Comparison of ENCODE assay signal across 22 cellular contexts in the genomic region with DNA sequence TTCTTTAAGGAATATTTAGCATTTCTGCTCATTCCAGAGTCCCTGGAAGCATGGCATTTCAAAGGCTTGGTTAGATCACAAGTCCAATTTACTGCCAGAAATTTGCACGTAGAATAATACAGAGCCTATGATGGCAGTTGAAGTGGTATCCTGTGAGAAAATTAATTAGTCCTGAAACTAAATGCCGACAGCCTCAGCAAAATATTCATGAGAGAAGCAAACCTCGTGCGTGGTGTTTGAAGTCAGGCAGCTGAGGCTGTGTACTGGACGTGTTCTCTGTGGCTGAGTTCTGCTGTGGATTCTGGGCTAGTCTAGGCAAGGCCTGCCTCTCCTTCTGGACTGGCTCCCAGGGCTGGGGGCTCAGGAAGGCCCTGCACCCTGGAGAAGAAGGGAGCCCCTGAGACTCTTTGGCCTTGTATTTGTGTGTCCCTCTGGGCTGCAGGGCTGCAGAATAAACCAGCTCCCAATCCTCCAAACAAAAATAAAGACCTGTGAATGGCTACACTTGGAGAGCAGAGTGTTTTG.
A peak's percentile ranks its signal among the peaks of the same experiment; 100 is the strongest.
DNase-seq lines count a peak whose midpoint lies in the region; ATAC-seq and TF ChIP-seq lines count a peak whose summit lies in the region.
"Had no signal": no experiment of that assay in that cellular context is flagged by ENCODE, and none has a peak within 500 bp of the region (broad histone marks: within the 10 kb centered on the region; RNA-seq: fewer than 3 reads in every experiment).

No MANE protein-coding gene starts in this region.

- H3K36me3 ChIP-seq in KOPT-K1 (ENCODE audit: insufficient read depth, low read length) (peaks cover 10% of the 10 kb centered on the region; the same call in 1 of the 2 replicates), esophagus (ENCODE audit: control insufficient read depth in 2 of 2, insufficient read depth in 2 of 2, low read length in 1 of 2) (no peaks in the 10 kb centered on the region), H7 (replicated peaks; ENCODE audit: control insufficient read depth, insufficient read depth, low read length) (no peaks in the 10 kb centered on the region)
- H3K36me3 ChIP-seq: BE2C had no signal

- H3K27me3 ChIP-seq in esophagus (ENCODE audit: control insufficient read depth in 1 of 2, insufficient read depth in 2 of 2, low read length in 2 of 2) (no peaks in the 10 kb centered on the region), H7 (ENCODE audit: control insufficient read depth, insufficient read depth, low read length) (no peaks in the 10 kb centered on the region)
- H3K27me3 ChIP-seq: BE2C, body of pancreas, foreskin keratinocyte had no signal

- H3K27me3 Mint-ChIP-seq in activated T-cell treated with anti-CD3 and anti-CD28 coated beads, Interleukin-2, amount 50 U/mL, for 72 hours (ENCODE audit: low read depth), result no peaks in the 10 kb centered on the region
- H3K27me3 Mint-ChIP-seq in activated T-cell treated with anti-CD3 and anti-CD28 coated beads, Interleukin-2, amount 50 U/mL, for 4 hours (ENCODE audit: low read depth), result no peaks in the 10 kb centered on the region
- no peaks in the 10 kb centered on the region for H3K27me3 Mint-ChIP-seq in neural crest cell (ENCODE audit: low read depth)
- H3K27me3 Mint-ChIP-seq: activated CD4-positive, alpha-beta T cell treated with anti-CD3 and anti-CD28 coated beads, Interleukin-2, amount 10 ng/mL, durations not matched to agents 7 days and 5 days; dendritic cell treated with granulocyte-macrophage colony-stimulating factor and Interleukin-4, amounts not matched to agents 40 ng/mL and 50 ng/mL, for 4 days; stimulated activated naive CD8-positive, alpha-beta T cell treated with anti-CD3 and anti-CD28 coated beads, Interleukin-15, Interleukin-2, amounts not matched to agents 100 ng/mL and 50 ng/mL, for 24 hours had no signal

- peaks cover 0 to under 1% of the 10 kb centered on the region in 2 donors for H3K36me3 Mint-ChIP-seq in activated T-cell treated with anti-CD3 and anti-CD28 coated beads, Interleukin-2, amount 50 U/mL, for 72 hours (ENCODE audit: insufficient read depth in 2 of 2)
- H3K36me3 Mint-ChIP-seq in activated T-cell treated with anti-CD3 and anti-CD28 coated beads, Interleukin-2, amount 50 U/mL, for 4 hours (ENCODE audit: insufficient read depth), result no peaks in the 10 kb centered on the region
- H3K36me3 Mint-ChIP-seq in neural crest cell (ENCODE audit: low read depth), result no peaks in the 10 kb centered on the region

- WGBS in esophagus, 2 donors, result 71 to 86% methylated on average over 5 of the region's 5 CpGs

- H3K27ac Mint-ChIP-seq in activated T-cell treated with anti-CD3 and anti-CD28 coated beads, Interleukin-2, amount 50 U/mL, for 72 hours, result peak overlapping the region; percentile 37
- H3K27ac Mint-ChIP-seq in neural crest cell (ENCODE audit: unreplicated experiment), result peak overlapping the region; percentile 22
- H3K27ac Mint-ChIP-seq: dendritic cell treated with granulocyte-macrophage colony-stimulating factor and Interleukin-4, amounts not matched to agents 40 ng/mL and 50 ng/mL, for 4 days had no signal

- DNase-seq in activated T-cell treated with anti-CD3 and anti-CD28 coated beads, Interleukin-2, amount 50 U/mL, for 72 hours, result no peak
- no peak for DNase-seq in activated T-cell treated with anti-CD3 and anti-CD28 coated beads, Interleukin-2, amount 50 U/mL, for 4 hours
- DNase-seq in neural crest cell (ENCODE audit: low read depth, low spot score), result no peak
- no peak for DNase-seq in H7
- no peak for DNase-seq in T-helper 2 cell
- DNase-seq: activated CD4-positive, alpha-beta T cell treated with anti-CD3 and anti-CD28 coated beads, Interleukin-2, amount 10 ng/mL, durations not matched to agents 7 days and 5 days; activated CD8-positive, alpha-beta memory T cell treated with anti-CD3 and anti-CD28 coated beads, Interleukin-2, amount 50 U/mL, for 48 hours; BE2C; body of pancreas; foreskin keratinocyte; Kasumi-1; left cardiac atrium; mucosa of descending colon; NCI-H1092; NCI-H2029; NCI-H446 treated with DMSO at 0.1 percent for 48 hours; SW 1271 had no signal

- peaks cover 11% of the 10 kb centered on the region for H3K4me1 Mint-ChIP-seq in activated T-cell treated with anti-CD3 and anti-CD28 coated beads, Interleukin-2, amount 50 U/mL, for 72 hours (ENCODE audit: low read depth)
- peaks cover 40% of the 10 kb centered on the region for H3K4me1 Mint-ChIP-seq in activated T-cell treated with anti-CD3 and anti-CD28 coated beads, Interleukin-2, amount 50 U/mL, for 4 hours (ENCODE audit: low read depth)
- H3K4me1 Mint-ChIP-seq in neural crest cell, result peaks cover 83% of the 10 kb centered on the region

- peaks cover under 1% of the 10 kb centered on the region in 2 donors for H3K9me3 Mint-ChIP-seq in activated T-cell treated with anti-CD3 and anti-CD28 coated beads, Interleukin-2, amount 50 U/mL, for 72 hours
- H3K9me3 Mint-ChIP-seq in activated T-cell treated with anti-CD3 and anti-CD28 coated beads, Interleukin-2, amount 50 U/mL, for 4 hours, result no peaks in the 10 kb centered on the region
- no peaks in the 10 kb centered on the region for H3K9me3 Mint-ChIP-seq in neural crest cell
- H3K9me3 Mint-ChIP-seq: activated CD4-positive, alpha-beta T cell treated with anti-CD3 and anti-CD28 coated beads, Interleukin-2, amount 10 ng/mL, durations not matched to agents 7 days and 5 days; dendritic cell treated with granulocyte-macrophage colony-stimulating factor and Interleukin-4, amounts not matched to agents 40 ng/mL and 50 ng/mL, for 4 days; stimulated activated naive CD8-positive, alpha-beta T cell treated with anti-CD3 and anti-CD28 coated beads, Interleukin-15, Interleukin-2, amounts not matched to agents 100 ng/mL and 50 ng/mL, for 24 hours had no signal

- no peak overlapping the region for H3K4me3 ChIP-seq in esophagus (ENCODE audit: low read depth in 1 of 2, low read length in 2 of 2)
- H3K4me3 ChIP-seq in H7 (ENCODE audit: insufficient read depth, low read depth, low read length), result no peak overlapping the region
- H3K4me3 ChIP-seq: body of pancreas, mucosa of descending colon had no signal

- H3K9me3 ChIP-seq in KOPT-K1 (ENCODE audit: insufficient read depth, low read length, poor library complexity, severe bottlenecking) (no peaks in the 10 kb centered on the region), esophagus (ENCODE audit: control insufficient read depth in 2 of 2, insufficient read depth in 1 of 2, low read depth in 1 of 2, low read length in 1 of 2) (no peaks in the 10 kb centered on the region)
- H3K9me3 ChIP-seq: BE2C, body of pancreas, mucosa of descending colon had no signal

- no peak overlapping the region for H3K4me3 Mint-ChIP-seq in activated T-cell treated with anti-CD3 and anti-CD28 coated beads, Interleukin-2, amount 50 U/mL, for 72 hours
- H3K4me3 Mint-ChIP-seq in activated T-cell treated with anti-CD3 and anti-CD28 coated beads, Interleukin-2, amount 50 U/mL, for 4 hours, result no peak overlapping the region
- peak overlapping the region; percentile 66 for H3K4me3 Mint-ChIP-seq in neural crest cell
- H3K4me3 Mint-ChIP-seq: activated CD4-positive, alpha-beta T cell treated with anti-CD3 and anti-CD28 coated beads, Interleukin-2, amount 10 ng/mL, durations not matched to agents 7 days and 5 days; dendritic cell treated with granulocyte-macrophage colony-stimulating factor and Interleukin-4, amounts not matched to agents 40 ng/mL and 50 ng/mL, for 4 days; stimulated activated naive CD8-positive, alpha-beta T cell treated with anti-CD3 and anti-CD28 coated beads, Interleukin-15, Interleukin-2, amounts not matched to agents 100 ng/mL and 50 ng/mL, for 24 hours had no signal

- no peak for TF ChIP-seq CTCF in neural crest cell (conservative IDR thresholded peaks at IDR 0.05)

- H3K27ac ChIP-seq in KOPT-K1 (ENCODE audit: low read depth, low read length, poor library complexity, severe bottlenecking) (peak overlapping the region; percentile 64), esophagus (ENCODE audit: low read depth in 2 of 2, low read length in 1 of 2) (peak overlapping the region; percentile 7 to 58)
- H3K27ac ChIP-seq: body of pancreas, foreskin keratinocyte had no signal

- no peak for ATAC-seq in activated T-cell treated with anti-CD3 and anti-CD28 coated beads, Interleukin-2, amount 50 U/mL, for 72 hours (replicated peaks in 1 of 2)
- no peak for ATAC-seq in activated T-cell treated with anti-CD3 and anti-CD28 coated beads, Interleukin-2, amount 50 U/mL, for 4 hours
- ATAC-seq in HG02852 (IDR thresholded peaks at IDR 0.05; ENCODE audit: unreplicated experiment), result no peak
- ATAC-seq: body of pancreas, foreskin keratinocyte, mucosa of descending colon had no signal

- H3K4me1 ChIP-seq in esophagus (ENCODE audit: control insufficient read depth in 2 of 2, insufficient read depth in 2 of 2, low read length in 1 of 2), result no peaks in the 10 kb centered on the region
- H3K4me1 ChIP-seq: body of pancreas, foreskin keratinocyte had no signal
